Comparison of ENCODE assay signal across 1 cellular context in the genomic region with DNA sequence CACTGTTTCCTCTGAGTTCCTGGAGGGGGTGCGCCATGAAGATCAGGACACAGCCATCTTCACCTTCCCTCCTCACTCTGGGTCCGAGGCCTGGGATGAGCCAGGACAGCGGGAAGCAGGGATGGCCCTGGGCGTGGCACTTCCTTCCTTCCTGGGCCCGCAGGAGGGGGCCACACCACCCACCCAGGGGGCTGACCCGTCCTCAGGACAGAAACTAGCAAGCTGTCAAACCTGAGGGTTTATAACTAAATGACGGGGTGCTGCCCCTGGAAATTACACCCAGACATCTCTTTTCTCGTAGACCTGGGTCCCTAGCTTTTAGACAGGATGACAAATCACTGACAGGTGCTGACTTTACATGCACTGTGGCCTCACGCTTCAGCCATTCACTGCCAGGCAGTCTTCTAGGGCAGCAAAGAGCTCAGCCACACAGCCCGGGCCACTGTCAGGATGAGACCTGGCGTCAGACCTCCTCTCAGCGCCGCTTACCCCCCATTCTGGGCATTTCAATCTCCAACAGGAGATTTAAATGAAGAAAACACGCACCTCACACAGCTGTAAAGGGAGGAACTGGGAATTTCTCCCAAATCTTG.
TF ChIP-seq lines count a peak whose summit lies in the region.

No MANE protein-coding gene starts in this region.

TF ChIP-seq in IMR-90, 13 proteins besides CTCF, POLR2A, EP300 and RAD21:
- TF ChIP-seq MXI1 (IDR thresholded peaks at IDR 0.05; ENCODE audit: borderline replicate concordance, low read depth, low read length) (no peak), CHD1 (IDR thresholded peaks at IDR 0.05; ENCODE audit: low read depth, low read length) (no peak), SMC3 (IDR thresholded peaks at IDR 0.05; ENCODE audit: low read depth, low read length) (no peak), MAFK (IDR thresholded peaks at IDR 0.05; ENCODE audit: low read depth, low read length) (no peak), RCOR1 (IDR thresholded peaks at IDR 0.05; ENCODE audit: insufficient replicate concordance, low read length) (no peak), RFX5 (IDR thresholded peaks at IDR 0.05; ENCODE audit: low read depth, low read length) (no peak), CEBPB (IDR thresholded peaks at IDR 0.05; ENCODE audit: low read depth, low read length) (no peak), NFE2L2 (IDR thresholded peaks at IDR 0.05; ENCODE audit: low read depth, low read length) (no peak), BHLHE40 (IDR thresholded peaks at IDR 0.05; ENCODE audit: low read depth, low read length) (no peak), FOS (IDR thresholded peaks at IDR 0.05; ENCODE audit: low read depth, low read length) (no peak), MAZ (IDR thresholded peaks at IDR 0.05; ENCODE audit: borderline replicate concordance, low read depth, low read length) (no peak)
- TF ChIP-seq, protein P1, sequence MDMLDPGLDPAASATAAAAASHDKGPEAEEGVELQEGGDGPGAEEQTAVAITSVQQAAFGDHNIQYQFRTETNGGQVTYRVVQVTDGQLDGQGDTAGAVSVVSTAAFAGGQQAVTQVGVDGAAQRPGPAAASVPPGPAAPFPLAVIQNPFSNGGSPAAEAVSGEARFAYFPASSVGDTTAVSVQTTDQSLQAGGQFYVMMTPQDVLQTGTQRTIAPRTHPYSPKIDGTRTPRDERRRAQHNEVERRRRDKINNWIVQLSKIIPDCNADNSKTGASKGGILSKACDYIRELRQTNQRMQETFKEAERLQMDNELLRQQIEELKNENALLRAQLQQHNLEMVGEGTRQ (IDR thresholded peaks at IDR 0.05; ENCODE audit: low read depth, low read length), result no peak
- TF ChIP-seq, protein P2, sequence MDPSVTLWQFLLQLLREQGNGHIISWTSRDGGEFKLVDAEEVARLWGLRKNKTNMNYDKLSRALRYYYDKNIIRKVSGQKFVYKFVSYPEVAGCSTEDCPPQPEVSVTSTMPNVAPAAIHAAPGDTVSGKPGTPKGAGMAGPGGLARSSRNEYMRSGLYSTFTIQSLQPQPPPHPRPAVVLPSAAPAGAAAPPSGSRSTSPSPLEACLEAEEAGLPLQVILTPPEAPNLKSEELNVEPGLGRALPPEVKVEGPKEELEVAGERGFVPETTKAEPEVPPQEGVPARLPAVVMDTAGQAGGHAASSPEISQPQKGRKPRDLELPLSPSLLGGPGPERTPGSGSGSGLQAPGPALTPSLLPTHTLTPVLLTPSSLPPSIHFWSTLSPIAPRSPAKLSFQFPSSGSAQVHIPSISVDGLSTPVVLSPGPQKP (IDR thresholded peaks at IDR 0.05; ENCODE audit: borderline replicate concordance, low read depth, low read length), result no peak
